8 cellular contexts compared by ENCODE assay signal in the genomic region with DNA sequence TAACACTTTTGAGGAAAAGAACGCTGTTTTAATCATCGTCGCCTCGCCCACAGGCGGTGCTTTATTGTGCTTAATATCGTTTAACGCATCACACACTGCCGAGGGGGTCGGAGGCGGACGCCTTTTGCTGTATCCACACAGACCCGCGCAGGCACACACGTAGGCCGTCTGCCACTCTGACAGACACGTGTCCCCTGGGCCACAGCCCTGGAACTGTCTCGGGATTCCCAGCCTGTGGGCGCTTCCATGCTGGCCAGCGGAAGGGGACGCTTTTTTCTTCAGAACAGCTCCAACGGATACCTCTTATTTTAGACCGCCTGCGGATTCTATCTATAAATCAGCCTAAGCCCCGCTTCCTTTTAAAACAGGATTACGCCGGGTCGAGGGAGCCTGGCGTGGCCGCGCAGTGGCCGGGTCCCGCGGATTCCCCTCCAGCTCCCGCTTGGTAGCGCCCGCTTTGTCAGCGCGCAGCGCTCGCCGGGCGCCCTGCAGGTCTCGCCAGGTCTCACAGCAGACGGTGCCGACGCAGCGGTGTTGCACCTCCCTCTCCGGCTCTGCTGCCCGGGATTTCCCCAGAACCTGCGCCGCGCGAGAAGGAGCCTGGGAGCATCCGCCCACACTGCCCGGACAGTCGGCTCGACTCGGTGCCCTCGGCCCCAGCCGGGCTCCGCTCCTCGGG. TPM values are rescaled to one million over a fixed set of nuclear protein-coding genes. Genes with fewer than 3 reads are reported as not detected.
A peak's percentile ranks its signal among the peaks of the same experiment; 100 is the strongest.
DNase-seq lines count a peak whose midpoint lies in the region; ATAC-seq and TF ChIP-seq lines count a peak whose summit lies in the region.

A gene with protein sequence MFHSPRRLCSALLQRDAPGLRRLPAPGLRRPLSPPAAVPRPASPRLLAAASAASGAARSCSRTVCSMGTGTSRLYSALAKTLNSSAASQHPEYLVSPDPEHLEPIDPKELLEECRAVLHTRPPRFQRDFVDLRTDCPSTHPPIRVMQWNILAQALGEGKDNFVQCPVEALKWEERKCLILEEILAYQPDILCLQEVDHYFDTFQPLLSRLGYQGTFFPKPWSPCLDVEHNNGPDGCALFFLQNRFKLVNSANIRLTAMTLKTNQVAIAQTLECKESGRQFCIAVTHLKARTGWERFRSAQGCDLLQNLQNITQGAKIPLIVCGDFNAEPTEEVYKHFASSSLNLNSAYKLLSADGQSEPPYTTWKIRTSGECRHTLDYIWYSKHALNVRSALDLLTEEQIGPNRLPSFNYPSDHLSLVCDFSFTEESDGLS (plus strand): TSS at position 513 of the 679 bp plus-strand sequence. CDS start 201 bp downstream, outside the sequence.

- ATAC-seq in HG02678 (IDR thresholded peaks at IDR 0.05; ENCODE audit: unreplicated experiment), result peak; percentile 93
- ATAC-seq in thoracic aorta (ENCODE audit: insufficient number of reproducible peaks, low FRiP score, low read depth), result peak; percentile 83

- peaks cover 44% of the 10 kb centered on the region for H3K79me2 ChIP-seq in osteoblast (ENCODE audit: insufficient read depth, low read length)

- peak within 1 kb of the TSS; percentile 85 for H2AFZ ChIP-seq in osteoblast (ENCODE audit: low read length)

- H3K4me1 ChIP-seq in osteoblast (ENCODE audit: insufficient read depth, low read length), result peaks cover 41% of the 10 kb centered on the region
- peaks cover 0 to 27% of the 10 kb centered on the region in 2 donors for H3K4me1 ChIP-seq in thoracic aorta (ENCODE audit: control insufficient read depth in 1 of 2, low read depth in 2 of 2)

- H3K4me3 ChIP-seq in osteoblast (ENCODE audit: insufficient read depth, low read length) (peak within 1 kb of the TSS; percentile 90), thoracic aorta (peak within 1 kb of the TSS; percentile 85)

- peak; percentile 28; the same call in 1 of the 3 replicates for TF ChIP-seq CTCF in GM12872 (IDR thresholded peaks at IDR 0.05; ENCODE audit: insufficient read depth, low read depth, low read length)
- no peak for TF ChIP-seq CTCF in osteoblast (IDR thresholded peaks at IDR 0.05; ENCODE audit: extremely low read depth, low read depth, low read length)
- peak; percentile 56 for TF ChIP-seq CTCF in thoracic aorta (IDR thresholded peaks at IDR 0.05)

- peak within 1 kb of the TSS; percentile 98 for H3K4me2 ChIP-seq in osteoblast (ENCODE audit: insufficient read depth, low read length)

- H3K4me3 Mint-ChIP-seq in activated naive CD8-positive, alpha-beta T cell, result peak within 1 kb of the TSS; percentile 94

- H3K9me3 ChIP-seq in osteoblast (ENCODE audit: low read depth, low read length) (no peaks in the 10 kb centered on the region), thoracic aorta (no peaks in the 10 kb centered on the region)

- no peaks in the 10 kb centered on the region for H3K27me3 Mint-ChIP-seq in activated naive CD8-positive, alpha-beta T cell

- H3K27me3 ChIP-seq in osteoblast (ENCODE audit: insufficient read depth, low read length), result no peaks in the 10 kb centered on the region
- no peaks in the 10 kb centered on the region for H3K27me3 ChIP-seq in thoracic aorta (replicated peaks; ENCODE audit: insufficient read depth)

- peaks cover 4% of the 10 kb centered on the region for H3K36me3 Mint-ChIP-seq in activated naive CD8-positive, alpha-beta T cell

- H3K4me1 Mint-ChIP-seq in activated naive CD8-positive, alpha-beta T cell (ENCODE audit: low read depth), result peaks cover 45% of the 10 kb centered on the region

- peak; percentile 75 for DNase-seq in NCI-H1105 treated with DMSO at 0.1 percent for 48 hours (lab: John Stamatoyannopoulos, UW)
- DNase-seq in SKM-1 treated with dmso at 0.1 percent for 144 hours (lab: John Stamatoyannopoulos, UW; ENCODE audit: unreplicated experiment), result peak; percentile 86
- DNase-seq in glomerular visceral epithelial cell (ENCODE audit: extremely low spot score), result peak; percentile 94
- DNase-seq in osteoblast (ENCODE audit: insufficient read length, low spot score, missing footprints), result peak; percentile 97
- peak; percentile 57 for DNase-seq in thoracic aorta (ENCODE audit: low spot score)

- peaks cover 28% of the 10 kb centered on the region for H4K20me1 ChIP-seq in osteoblast (ENCODE audit: insufficient read depth, low read length)

- peak within 1 kb of the TSS; percentile 99 for H3K27ac Mint-ChIP-seq in activated naive CD8-positive, alpha-beta T cell

- no peaks in the 10 kb centered on the region for H3K9me3 Mint-ChIP-seq in activated naive CD8-positive, alpha-beta T cell (ENCODE audit: low read depth)

- H3K27ac ChIP-seq in osteoblast (ENCODE audit: low read depth, low read length) (peak within 1 kb of the TSS; percentile 100), thoracic aorta (peak within 1 kb of the TSS; percentile 78 to 96)

- H3K36me3 ChIP-seq in osteoblast (ENCODE audit: insufficient read depth, low read length), result no peaks in the 10 kb centered on the region
- no peaks in the 10 kb centered on the region for H3K36me3 ChIP-seq in thoracic aorta

RNA-seq across cellular contexts. Expression of the gene that starts here (rescaled TPM):
- total RNA-seq in osteoblast (15.9 and 18.1 TPM in 2 replicates), thoracic aorta (10 to 100 TPM in 1 of 2 donors, 1 to 10 TPM in 1; 9.6 to 10.9 TPM)

Comparison
In these comparisons a context has a peak if more than half of its experiments do, and no peak if none do; other contexts are left out.
1. Peak in every context shown above with its lines: DNase-seq, ATAC-seq, H3K4me3 ChIP-seq and H3K27ac ChIP-seq.